In genomic region chr12:14802961-14803829, GRCh38 we compare ENCODE assay signal across 8 cellular contexts.
DNase-seq lines count a peak whose midpoint lies in the region; ATAC-seq and FAIRE-seq lines count a peak whose summit lies in the region.

A gene with protein sequence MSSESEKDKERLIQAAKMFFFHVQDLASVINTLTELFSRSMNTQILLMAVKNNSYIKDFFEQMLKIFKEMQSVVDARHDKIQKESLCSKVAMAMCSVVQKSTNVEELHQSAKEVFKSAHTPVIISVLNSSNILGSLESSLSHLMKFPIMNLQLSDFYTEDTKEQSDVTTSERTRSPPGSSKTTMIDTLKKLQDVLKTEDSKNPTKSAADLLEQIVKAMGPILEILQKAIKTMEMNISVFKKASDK (plus strand): TSS chr12:14803670. CDS start chr12:14822936, 19,266 bp downstream.
WBP11 (minus strand) TSS chr12:14803478; CDS start chr12:14801383, 2,095 bp downstream.

- DNase-seq in AML-193 (lab: John Stamatoyannopoulos, UW) (peak; percentile 99), NCI-H345 treated with DMSO at 0.1 percent for 48 hours (lab: John Stamatoyannopoulos, UW; ENCODE audit: unreplicated experiment) (peak; percentile 98), cerebellar nuclear complex (lab: John Stamatoyannopoulos, UW) (peak; percentile 96 to 98)
- peak; percentile 84 for DNase-seq in activated CD4-positive, CD25-positive, alpha-beta regulatory T cell treated with anti-CD3 and anti-CD28 coated beads, Interleukin-2, amount 50 U/mL, for 16 hours (ENCODE audit: low read depth, low spot score)
- peak; percentile 80 to 82 for DNase-seq in stimulated activated CD4-positive, alpha-beta T cell treated with anti-CD3 and anti-CD28 coated beads, Interleukin-12 subunit alpha, Interleukin-12 subunit beta, amount 100 ng/mL, for 24 hours (ENCODE audit: low read depth in 2 of 2)

- peak; percentile 100 for FAIRE-seq in islet of Langerhans (lab: Jason Lieb, UNC)

- ATAC-seq in GM19043 (IDR thresholded peaks at IDR 0.05; ENCODE audit: low read depth, unreplicated experiment) (peak; percentile 100), HG03342 (IDR thresholded peaks at IDR 0.05; ENCODE audit: unreplicated experiment) (peak; percentile 99)

Comparison
In these comparisons a context has a peak if more than half of its experiments do, and no peak if none do; other contexts are left out.
1. Peak in every context shown above with its lines: DNase-seq and ATAC-seq.